In genomic region chr9:95224371-95225015, GRCh38 we compare ENCODE assay signal across 16 cellular contexts.
"Had no signal": no experiment of that assay in that cellular context is flagged by ENCODE, and none has a peak within 500 bp of the region (broad histone marks: within the 10 kb centered on the region; RNA-seq: fewer than 3 reads in every experiment).

No MANE protein-coding gene starts in this region.

- ATAC-seq: activated naive CD8-positive, alpha-beta T cell treated with anti-CD3 and anti-CD28 coated beads, Interleukin-2, amount 50 U/mL, for 24 hours; WTC11 had no signal

- H3K4me1 Mint-ChIP-seq: activated naive CD8-positive, alpha-beta T cell treated with anti-CD3 and anti-CD28 coated beads, Interleukin-2, amount 50 U/mL, for 24 hours; WTC11 had no signal

- H3K27me3 Mint-ChIP-seq: activated naive CD8-positive, alpha-beta T cell treated with anti-CD3 and anti-CD28 coated beads, Interleukin-2, amount 50 U/mL, for 24 hours had no signal

- H3K27me3 ChIP-seq: stomach had no signal

- H3K9me3 ChIP-seq: stomach, thoracic aorta had no signal

- H3K4me3 ChIP-seq: coronary artery, stomach, thoracic aorta had no signal

- H3K27ac Mint-ChIP-seq: activated naive CD8-positive, alpha-beta T cell treated with anti-CD3 and anti-CD28 coated beads, Interleukin-2, amount 50 U/mL, for 24 hours; WTC11 had no signal

- H3K9me3 Mint-ChIP-seq: activated naive CD8-positive, alpha-beta T cell treated with anti-CD3 and anti-CD28 coated beads, Interleukin-2, amount 50 U/mL, for 24 hours; immature natural killer cell; WTC11 had no signal

- DNase-seq: activated CD4-positive, alpha-beta T cell treated with anti-CD3 and anti-CD28 coated beads for 48 hours; activated naive CD4-positive, alpha-beta T cell treated with Interleukin-2 at 50 U/mL for 16 hours; activated naive CD8-positive, alpha-beta T cell treated with anti-CD3 and anti-CD28 coated beads, Interleukin-2, amount 50 U/mL, for 24 hours; caudate nucleus; effector CD4-positive, alpha-beta T cell; glutamatergic neuron; immature natural killer cell; mammary epithelial cell; nephron progenitor cell; stomach; T-helper 9 cell had no signal

- FAIRE-seq: astrocyte, endothelial cell of umbilical vein had no signal

- H3K4me3 Mint-ChIP-seq: activated naive CD8-positive, alpha-beta T cell treated with anti-CD3 and anti-CD28 coated beads, Interleukin-2, amount 50 U/mL, for 24 hours; nephron progenitor cell; WTC11 had no signal

- H3K27ac ChIP-seq: coronary artery, stomach, thoracic aorta had no signal

- H3K36me3 ChIP-seq: stomach, thoracic aorta had no signal
